19 cellular contexts compared by ENCODE assay signal in the genomic region with DNA sequence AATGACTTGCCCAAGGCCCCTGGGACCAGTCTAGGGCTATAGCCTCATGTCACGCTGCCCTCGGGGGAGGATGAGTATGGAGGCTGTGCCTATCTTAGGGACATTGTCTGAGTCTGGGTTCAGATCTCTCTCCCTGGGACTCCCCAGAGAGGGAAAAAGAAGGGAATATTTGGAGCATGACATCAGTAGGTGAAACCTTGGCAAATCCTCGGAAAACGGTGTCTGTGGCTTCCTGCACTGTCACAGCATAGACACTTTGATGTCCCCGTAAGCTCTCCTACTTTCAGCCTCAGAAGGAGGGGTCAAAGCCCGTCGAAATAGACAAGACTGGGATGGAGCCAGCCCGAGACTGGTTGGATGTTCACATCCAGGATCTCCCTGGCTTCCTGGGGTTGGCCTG. TPM values are rescaled to one million over a fixed set of nuclear protein-coding genes. Genes with fewer than 3 reads are reported as not detected.
A peak's percentile ranks its signal among the peaks of the same experiment; 100 is the strongest.
DNase-seq lines count a peak whose midpoint lies in the region; ATAC-seq, FAIRE-seq and TF ChIP-seq lines count a peak whose summit lies in the region.
"Had no signal": no experiment of that assay in that cellular context is flagged by ENCODE, and none has a peak within 500 bp of the region (broad histone marks: within the 10 kb centered on the region; RNA-seq: fewer than 3 reads in every experiment).

No MANE protein-coding gene starts in this region.

- peak; percentile 51 for FAIRE-seq in keratinocyte (lab: Jason Lieb, UNC)
- FAIRE-seq: GM12878, GM19239 had no signal

- DNase-seq in heart right ventricle, result no peak
- DNase-seq in heart left ventricle, result no peak
- DNase-seq in SW480 (ENCODE audit: low spot score), result peak; percentile 25
- no peak for DNase-seq in keratinocyte (ENCODE audit: low read depth, low spot score)
- DNase-seq in SIG-M5 treated with dmso at 0.1 percent for 504 hours (lab: John Stamatoyannopoulos, UW; ENCODE audit: unreplicated experiment), result no peak
- no peak for DNase-seq in DMS153 (lab: John Stamatoyannopoulos, UW)
- DNase-seq in NCI-H2196 treated with DMSO at 0.1 percent for 48 hours (lab: John Stamatoyannopoulos, UW; ENCODE audit: unreplicated experiment), result no peak
- DNase-seq: 8988T; CD4-positive, alpha-beta memory T cell; DMS79 treated with DMSO at 0.1 percent for 48 hours; GF-D8 had no signal

- 70 to 74% methylated on average over 8 of the region's 8 CpGs for WGBS in heart right ventricle, 2 donors
- WGBS in heart left ventricle, 4 donors, result 57 to 72% (median 65%) methylated on average over 8 of the region's 8 CpGs

- POLR2A ChIA-PET in HEK293 (lab: Yijun Ruan, JAX), result no interaction called here

- H3K79me2 ChIP-seq in keratinocyte (ENCODE audit: control insufficient read depth, insufficient read depth, low read length), result no peaks in the 10 kb centered on the region

- H3K4me1 ChIP-seq in heart right ventricle (peaks cover 0 to 81% (median 36%) of the 10 kb centered on the region in 9 donors), heart left ventricle (peaks cover 0 to 59% (median 35%) of the 10 kb centered on the region in 12 donors), HEK293 (ENCODE audit: control insufficient read depth, insufficient read depth, low read length) (no peaks in the 10 kb centered on the region), keratinocyte (ENCODE audit: control insufficient read depth, extremely low read depth, insufficient read depth, low read length) (peaks cover under 1% of the 10 kb centered on the region)
- H3K4me1 ChIP-seq: HAP-1 had no signal

- TF ChIP-seq CTCF in heart right ventricle (IDR thresholded peaks at IDR 0.05), result no peak
- TF ChIP-seq CTCF in heart left ventricle (IDR thresholded peaks at IDR 0.05), result no peak
- TF ChIP-seq CTCF in HEK293 (tag by site-specific recombination; IDR thresholded peaks at IDR 0.05), result no peak
- no peak for TF ChIP-seq CTCF in keratinocyte (optimal IDR thresholded peaks at IDR 0.05 in 1 of 3, IDR thresholded peaks at IDR 0.05 in 1 of 3, conservative IDR thresholded peaks at IDR 0.05 in 1 of 3; ENCODE audit: extremely low read depth in 1 of 3, insufficient read depth in 2 of 3, low read length in 3 of 3)

- peak overlapping the region in 6 of 10 donors; percentile 7 to 97 (median 15) for H3K27ac ChIP-seq in heart right ventricle
- peak overlapping the region in 4 of 12 donors; percentile 13 to 25 (median 14) for H3K27ac ChIP-seq in heart left ventricle
- no peak overlapping the region for H3K27ac ChIP-seq in HEK293 (ENCODE audit: extremely low read depth, low read depth, low read length)
- H3K27ac ChIP-seq in keratinocyte (ENCODE audit: control insufficient read depth, insufficient read depth, low read length), result no peak overlapping the region
- H3K27ac ChIP-seq: BLaER1, HL-60 had no signal

- no peaks in the 10 kb centered on the region for H4K20me1 ChIP-seq in keratinocyte (ENCODE audit: control insufficient read depth, extremely low read depth, insufficient read depth, low read length)
- H4K20me1 ChIP-seq: BLaER1 had no signal

- ATAC-seq in heart right ventricle (no peak), heart left ventricle (no peak)
- ATAC-seq: GM12878 had no signal

- no peak overlapping the region for H2AFZ ChIP-seq in keratinocyte (ENCODE audit: control insufficient read depth, low read length)

- no peak overlapping the region for H3K9ac ChIP-seq in keratinocyte (ENCODE audit: control insufficient read depth, extremely low read depth, insufficient read depth, low read length)
- H3K9ac ChIP-seq: BLaER1 had no signal

- dilution Hi-C loops in keratinocyte (cut with MboI; ENCODE audit: extremely low pct_ligation_motif_present, low sequenced_read_pairs), result no loop called here

- H3K4me3 ChIP-seq in heart right ventricle (no peak overlapping the region), heart left ventricle (no peak overlapping the region), HEK293 (ENCODE audit: low read depth, low read length) (no peak overlapping the region), keratinocyte (ENCODE audit: control insufficient read depth in 2 of 3, extremely low read depth in 1 of 3, insufficient read depth in 2 of 3, low read depth in 1 of 3, low read length in 3 of 3) (no peak overlapping the region)
- H3K4me3 ChIP-seq: BLaER1, GM12878, HAP-1 had no signal

- TF ChIP-seq POLR2A in heart left ventricle (IDR thresholded peaks at IDR 0.05), result no peak

- CTCF ChIA-PET in HEK293 (lab: Yijun Ruan, JAX), result interaction anchor here (0.9 to 1.4 kb wide), 2 partner anchors 23 to 35 kb away, joined by 4 read pairs; no protein-coding TSS in a partner anchor

- no peaks in the 10 kb centered on the region for H3K9me1 ChIP-seq in keratinocyte (ENCODE audit: control insufficient read depth, extremely low read depth, insufficient read depth, low read length)

- H3K27me3 ChIP-seq in heart right ventricle (peaks cover 0 to 12% (median 0%) of the 10 kb centered on the region in 7 donors), heart left ventricle (peaks cover 0 to 8% (median 0%) of the 10 kb centered on the region in 9 donors), keratinocyte (ENCODE audit: control insufficient read depth, extremely low read depth, insufficient read depth, low read length) (no peaks in the 10 kb centered on the region)

- intact Hi-C loops in heart right ventricle (cut with DNase I), result no loop called here
- intact Hi-C loops in heart left ventricle (cut with DNase I), result no loop called here

- H3K36me3 ChIP-seq in heart right ventricle (peaks cover 0 to 25% (median 0%) of the 10 kb centered on the region in 9 donors), heart left ventricle (no peaks in the 10 kb centered on the region), HEK293 (ENCODE audit: control insufficient read depth in 2 of 2, insufficient read depth in 1 of 2, low read length in 2 of 2) (no peaks in the 10 kb centered on the region), keratinocyte (ENCODE audit: control insufficient read depth in 2 of 2, extremely low read depth in 1 of 2, insufficient read depth in 2 of 2, low read length in 2 of 2) (no peaks in the 10 kb centered on the region)
- H3K36me3 ChIP-seq: BLaER1, HAP-1 had no signal

- no peak overlapping the region for H3K4me2 ChIP-seq in keratinocyte (ENCODE audit: control insufficient read depth, extremely low read depth, insufficient read depth, low read depth, low read length)
- H3K4me2 ChIP-seq: BLaER1 had no signal

- H3K9me3 ChIP-seq in heart right ventricle (no peaks in the 10 kb centered on the region), heart left ventricle (no peaks in the 10 kb centered on the region), HEK293 (ENCODE audit: control insufficient read depth, insufficient read depth, low read depth, low read length) (no peaks in the 10 kb centered on the region), keratinocyte (ENCODE audit: control insufficient read depth, low read depth, low read length) (no peaks in the 10 kb centered on the region)
- H3K9me3 ChIP-seq: HAP-1 had no signal

TF ChIP-seq in HEK293, 187 proteins besides CTCF, POLR2A, EP300 and RAD21:
- TF ChIP-seq ZNF610 (tag by site-specific recombination; IDR thresholded peaks at IDR 0.05; ENCODE audit: borderline replicate concordance) (no peak), ZNF157 (tag by site-specific recombination; IDR thresholded peaks at IDR 0.05) (no peak), ZNF16 (tag by site-specific recombination; IDR thresholded peaks at IDR 0.05; ENCODE audit: low read depth) (0 out of 2 replicates have a peak, but pooled peaks have one; percentile 6)
- TF ChIP-seq, protein P1, sequence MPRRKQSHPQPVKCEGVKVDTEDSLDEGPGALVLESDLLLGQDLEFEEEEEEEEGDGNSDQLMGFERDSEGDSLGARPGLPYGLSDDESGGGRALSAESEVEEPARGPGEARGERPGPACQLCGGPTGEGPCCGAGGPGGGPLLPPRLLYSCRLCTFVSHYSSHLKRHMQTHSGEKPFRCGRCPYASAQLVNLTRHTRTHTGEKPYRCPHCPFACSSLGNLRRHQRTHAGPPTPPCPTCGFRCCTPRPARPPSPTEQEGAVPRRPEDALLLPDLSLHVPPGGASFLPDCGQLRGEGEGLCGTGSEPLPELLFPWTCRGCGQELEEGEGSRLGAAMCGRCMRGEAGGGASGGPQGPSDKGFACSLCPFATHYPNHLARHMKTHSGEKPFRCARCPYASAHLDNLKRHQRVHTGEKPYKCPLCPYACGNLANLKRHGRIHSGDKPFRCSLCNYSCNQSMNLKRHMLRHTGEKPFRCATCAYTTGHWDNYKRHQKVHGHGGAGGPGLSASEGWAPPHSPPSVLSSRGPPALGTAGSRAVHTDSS (tag by site-specific recombination; IDR thresholded peaks at IDR 0.05), result no peak

RNA-seq across cellular contexts. Expression of a gene that starts 11.3 kb away (rescaled TPM):
- total RNA-seq in heart right ventricle (10 to 100 TPM in 8 of 10 donors, 1 to 10 TPM in 2; 6.4 to 20.7 (median 12.3) TPM), heart left ventricle (10 to 100 TPM in 8 of 9 donors, 1 to 10 TPM in 1; 9.7 to 24.0 (median 16.1) TPM)
- polyA plus RNA-seq in heart right ventricle (10 to 100 TPM; 17.0 to 25.3 TPM), heart left ventricle (10 to 100 TPM; 11.6 to 17.0 TPM), keratinocyte (0.05 to 0.10 TPM (median 0.08 TPM) in 3 replicates)
- polyA plus RNA-seq in keratinocyte (2011; ENCODE audit: low read depth), result 0.31 TPM
- polyA plus RNA-seq in keratinocyte (2011; cell fraction: cytosol; rRNA removed), result 0.02 and 0.04 TPM in 2 replicates
- polyA plus RNA-seq in keratinocyte (2011; cell fraction: nucleus; rRNA removed), result 0.04 and 0.09 TPM in 2 replicates
- 0.11 and 0.28 TPM in 2 replicates for polyA plus RNA-seq in keratinocyte (2012; ENCODE audit: low replicate concordance)
- not detected in 3 replicates for polyA minus RNA-seq in keratinocyte
- not detected for polyA minus RNA-seq in keratinocyte (2011; cell fraction: cytosol; rRNA and poly(A)+ RNA removed)
- not detected in 2 replicates for polyA minus RNA-seq in keratinocyte (2011; cell fraction: nucleus; rRNA and poly(A)+ RNA removed)
- total RNA-seq: H4, HT1080 had no signal

Comparison
In these comparisons a context has a peak if more than half of its experiments do, and no peak if none do; other contexts are left out.
1. H3K27ac ChIP-seq: peak in heart right ventricle (6 of 10); none in HEK293 (single experiment) and keratinocyte (single experiment).
2. RNA of a gene that starts 11.3 kb away (polyA plus RNA-seq): 17.0 to 25.3 TPM in heart right ventricle and 11.6 to 17.0 TPM in heart left ventricle; 0.02 to 0.31 TPM in keratinocyte; every median in the first group is over 4 times any median in the second.